ENCODE assay signal across 21 cellular contexts in the genomic region with DNA sequence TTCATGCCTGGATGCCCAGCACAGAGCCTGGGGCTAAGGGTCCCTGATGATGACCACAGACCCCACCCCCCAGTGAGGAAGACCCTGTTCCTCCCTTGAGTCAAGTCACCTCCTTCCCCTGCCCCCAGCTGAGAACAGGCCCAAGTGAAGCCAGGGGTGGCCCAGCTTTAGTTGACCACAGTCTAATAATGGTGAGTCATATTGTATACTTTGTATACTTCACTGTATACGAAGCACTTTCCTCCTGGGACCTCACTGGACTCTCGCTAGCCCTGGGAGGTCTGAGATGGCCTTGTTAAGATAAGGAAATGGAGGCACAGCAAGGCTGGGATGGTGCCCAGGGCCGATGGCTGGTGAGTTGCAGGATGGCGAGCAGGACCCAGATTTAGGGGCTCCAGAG. TPM values are rescaled to one million over a fixed set of nuclear protein-coding genes. Genes with fewer than 3 reads are reported as not detected.
DNase-seq lines count a peak whose midpoint lies in the region; ATAC-seq, FAIRE-seq and TF ChIP-seq lines count a peak whose summit lies in the region.
"Had no signal": no experiment of that assay in that cellular context is flagged by ENCODE, and none has a peak within 500 bp of the region (broad histone marks: within the 10 kb centered on the region; RNA-seq: fewer than 3 reads in every experiment).

No MANE protein-coding gene starts in this region.

- H3K27ac ChIP-seq in A549 = no peak overlapping the region
- H3K27ac ChIP-seq: KMS-11, Peyer's patch had no signal

- DNase-seq in A549 (ENCODE audit: low read depth in 1 of 2, low spot score in 1 of 2) = no peak
- DNase-seq in H4 (ENCODE audit: low spot score) = peak; percentile 51
- DNase-seq in RPMI7951 (ENCODE audit: low read depth) = peak; percentile 20
- peak; percentile 11 for DNase-seq in fibroblast of peridontal ligament (ENCODE audit: extremely low read depth)
- DNase-seq in urothelium cell line (ENCODE audit: low spot score) = no peak
- no peak for DNase-seq in CD1c-positive myeloid dendritic cell (ENCODE audit: extremely low spot score)
- DNase-seq in stimulated activated naive CD8-positive, alpha-beta T cell treated with anti-CD3 and anti-CD28 coated beads, Interleukin-15, Interleukin-2, amounts not matched to agents 100 U/mL and 50 U/mL, for 24 hours = no peak
- DNase-seq: COR-L47, DMS153, NCI-H1048, NCI-H1436 treated with DMSO at 0.1 percent for 48 hours, NCI-H2081 treated with DMSO at 0.1 percent for 48 hours, NCI-H524, Peyer's patch, SHP77 had no signal

- FAIRE-seq in A549 (lab: Jason Lieb, UNC) = no peak
- no peak for FAIRE-seq in urothelium cell line (lab: Jason Lieb, UNC)
- FAIRE-seq: A204.1 had no signal

- CTCF ChIA-PET in A549 (lab: Yijun Ruan, JAX) = interaction anchor here (0.9 to 3.3 kb wide), 8 partner anchors 9 to 120 kb away, joined by 3 to 12 read pairs (median 6); no protein-coding TSS in a partner anchor

- 43% methylated on average over 4 of the region's 4 CpGs for WGBS in A549 (ENCODE audit: missing lambda C conversion rate)

- no peak overlapping the region for H3K4me3 ChIP-seq in A549
- H3K4me3 ChIP-seq: Peyer's patch had no signal

- H3K4me1 ChIP-seq in A549 = peaks cover 19% of the 10 kb centered on the region

- ATAC-seq in A549 = peak in 1 of 2 experiments; percentile 11; a peak in 1 of 6 replicates
- ATAC-seq in stimulated activated naive CD8-positive, alpha-beta T cell treated with anti-CD3 and anti-CD28 coated beads, Interleukin-15, Interleukin-2, amounts not matched to agents 100 U/mL and 50 U/mL, for 24 hours = no peak
- no peak for ATAC-seq in esophagus mucosa
- ATAC-seq: HCT116 had no signal

- no peak for TF ChIP-seq CTCF in A549 (IDR thresholded peaks at IDR 0.05)

- TF ChIP-seq RAD21 in A549 (conservative IDR thresholded peaks at IDR 0.05 in 1 of 2, IDR thresholded peaks at IDR 0.05 in 1 of 2) = no peak

- TF ChIP-seq POLR2A in A549 (IDR thresholded peaks at IDR 0.05; ENCODE audit: low read length) = no peak

- POLR2A ChIA-PET in A549 (lab: Yijun Ruan, JAX) = no interaction called here

- no peaks in the 10 kb centered on the region for H3K9me3 ChIP-seq in A549
- H3K9me3 ChIP-seq: Peyer's patch had no signal

- TF ChIP-seq EP300 in A549 (IDR thresholded peaks at IDR 0.05) = no peak

- peak overlapping the region; percentile 25; the same call in 2 of the 3 replicates for H3K4me2 ChIP-seq in A549
- H3K4me2 ChIP-seq: KMS-11 had no signal

TF ChIP-seq in A549, 52 proteins besides CTCF, POLR2A, EP300 and RAD21:
- TF ChIP-seq TFCP2L1 (CRISPR knock-in tag; IDR thresholded peaks at IDR 0.05) (no peak), ZSCAN20 (CRISPR knock-in tag; IDR thresholded peaks at IDR 0.05) (no peak)

RNA-seq across cellular contexts. Expression of a gene that starts 3.7 kb away (rescaled TPM):
- polyA plus RNA-seq in A549 (2011; rRNA removed) (0.28 and 0.31 TPM in 2 replicates), A549 (2017; fragmentation: RNase III; extraction: RNeasy Plus Mini Kit Qiagen cat#74134 plus additional on column Dnase treatment) (0.07 to 0.13 TPM (median 0.10 TPM) in 3 replicates)
- 0.08 and 0.10 TPM in 2 replicates for polyA plus RNA-seq in A549 (2012; cell fraction: cytosol; rRNA removed)
- 0.02 and 0.10 TPM in 2 replicates for polyA plus RNA-seq in A549 (2012; cell fraction: nucleus; rRNA removed)
- polyA minus RNA-seq in A549 (2011; rRNA and poly(A)+ RNA removed) = 0.58 and 0.73 TPM in 2 replicates
- total RNA-seq in H4 (2014; rRNA removed; shearing (Covaris generic)) = 0.80 and 1.4 TPM in 2 replicates
- total RNA-seq in RPMI7951 (2014; rRNA removed; shearing (Covaris generic)) = under 0.01 TPM in 2 replicates
- not detected for total RNA-seq in esophagus mucosa
- total RNA-seq: G401 had no signal
- polyA plus RNA-seq: CD14-positive monocyte had no signal

RNA-seq across cellular contexts. Expression of a gene that starts 45.8 kb away (rescaled TPM):
- polyA plus RNA-seq in A549 (2011; rRNA removed) (109 and 113 TPM in 2 replicates), A549 (2017; fragmentation: RNase III; extraction: RNeasy Plus Mini Kit Qiagen cat#74134 plus additional on column Dnase treatment) (94.0 to 97.4 TPM (median 95.8 TPM) in 3 replicates)
- polyA plus RNA-seq in A549 (2012; cell fraction: cytosol; rRNA removed) = 235 and 277 TPM in 2 replicates
- polyA plus RNA-seq in A549 (2012; cell fraction: nucleus; rRNA removed) = 475 and 538 TPM in 2 replicates
- polyA minus RNA-seq in A549 (2011; rRNA and poly(A)+ RNA removed) = 88.6 and 93.5 TPM in 2 replicates
- total RNA-seq in H4 (2014; rRNA removed; shearing (Covaris generic)) = 48.9 and 69.0 TPM in 2 replicates
- 80.3 and 83.6 TPM in 2 replicates for total RNA-seq in RPMI7951 (2014; rRNA removed; shearing (Covaris generic))
- 78.9 TPM for total RNA-seq in esophagus mucosa

RNA-seq across cellular contexts. Expression of a gene that starts 57.6 kb away (rescaled TPM):
- polyA plus RNA-seq in A549 (2011; rRNA removed) = 312 and 358 TPM in 2 replicates
- 1,415 and 1,671 TPM in 2 replicates for polyA plus RNA-seq in A549 (2012; cell fraction: cytosol; rRNA removed)
- 2,004 and 2,028 TPM in 2 replicates for polyA plus RNA-seq in A549 (2012; cell fraction: nucleus; rRNA removed)
- polyA plus RNA-seq in A549 (2017; fragmentation: RNase III; extraction: RNeasy Plus Mini Kit Qiagen cat#74134 plus additional on column Dnase treatment) = 750 to 794 TPM (median 759 TPM) in 3 replicates
- polyA minus RNA-seq in A549 (2011; rRNA and poly(A)+ RNA removed) = 299 and 328 TPM in 2 replicates
- total RNA-seq in H4 (2014; rRNA removed; shearing (Covaris generic)) = 745 and 794 TPM in 2 replicates
- 1,061 and 1,166 TPM in 2 replicates for total RNA-seq in RPMI7951 (2014; rRNA removed; shearing (Covaris generic))
- 461 TPM for total RNA-seq in esophagus mucosa

Comparison
In these comparisons a context has a peak if more than half of its experiments do, and no peak if none do; other contexts are left out.
1. DNase-seq: peak in H4 (single experiment), RPMI7951 (single experiment) and fibroblast of peridontal ligament (single experiment); none in A549 (0 of 2), urothelium cell line (single experiment), CD1c-positive myeloid dendritic cell (single experiment) and stimulated activated naive CD8-positive, alpha-beta T cell treated with anti-CD3 and anti-CD28 coated beads, Interleukin-15, Interleukin-2, amounts not matched to agents 100 U/mL and 50 U/mL, for 24 hours (single experiment).